9 cellular contexts compared by ENCODE assay signal in the genomic region with DNA sequence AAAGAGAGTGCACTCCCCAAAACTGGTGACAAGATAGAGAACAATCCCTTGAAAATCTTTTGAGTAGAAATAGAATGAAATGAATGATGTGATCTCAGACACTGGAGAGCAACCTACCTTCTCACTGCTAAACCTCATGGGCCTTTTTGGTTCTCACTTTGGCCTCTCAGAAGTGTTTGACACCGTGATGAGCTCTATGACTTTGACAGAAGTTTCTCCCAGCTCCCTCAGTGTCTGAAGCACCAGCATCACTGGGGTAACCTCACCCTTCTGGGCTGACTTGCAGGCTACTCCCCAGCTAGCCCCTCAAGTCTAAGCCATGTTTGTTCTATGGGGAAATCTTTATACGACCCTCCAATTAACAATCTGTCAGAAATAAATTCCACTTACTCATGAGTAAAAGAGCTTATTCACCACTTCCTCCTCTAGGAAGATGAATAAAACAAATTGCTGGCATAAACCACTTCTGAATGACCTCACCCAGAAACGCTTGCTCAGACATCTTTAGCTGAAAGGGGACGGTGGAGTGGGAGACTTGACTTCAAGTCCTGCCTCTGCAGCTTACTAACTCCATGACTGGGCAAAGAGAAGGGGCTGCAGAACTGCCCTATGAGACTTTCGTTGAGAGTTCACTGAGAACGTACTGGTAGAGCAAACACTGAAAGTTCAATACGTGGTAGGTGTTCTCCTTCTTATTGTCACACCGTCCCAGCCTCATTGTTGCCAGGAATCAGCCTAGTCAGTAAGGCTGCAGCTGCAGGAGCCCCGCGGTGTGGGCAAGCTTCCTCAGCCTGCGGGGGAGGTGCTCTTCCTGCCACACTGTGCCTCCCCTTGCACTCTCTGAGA. TPM values are rescaled to one million over a fixed set of nuclear protein-coding genes. Genes with fewer than 3 reads are reported as not detected.
DNase-seq lines count a peak whose midpoint lies in the region; ATAC-seq and TF ChIP-seq lines count a peak whose summit lies in the region.
"Had no signal": no experiment of that assay in that cellular context is flagged by ENCODE, and none has a peak within 500 bp of the region (broad histone marks: within the 10 kb centered on the region; RNA-seq: fewer than 3 reads in every experiment).

No MANE protein-coding gene starts in this region.

- H3K79me2 ChIP-seq in SK-N-SH (ENCODE audit: insufficient read depth), result no peaks in the 10 kb centered on the region

- WGBS in SK-N-SH (ENCODE audit: low lambda C conversion rate), result 5% methylated on average over 11 of the region's 11 CpGs

- H3K9me2 ChIP-seq in SK-N-SH, result no peaks in the 10 kb centered on the region

- ATAC-seq in HG02884 (IDR thresholded peaks at IDR 0.05; ENCODE audit: unreplicated experiment), result no peak

- intact Hi-C loops in tibial artery (cut with DNase I; ENCODE audit: low total_unique reads), result no loop called here

- H3K27ac ChIP-seq in SK-N-SH (ENCODE audit: low read depth in 2 of 2, low read length in 1 of 2) (no peak overlapping the region), tibial artery (no peak overlapping the region)
- H3K27ac ChIP-seq: KMS-11 had no signal

- no peak overlapping the region for H2AFZ ChIP-seq in SK-N-SH (ENCODE audit: low read depth)

- no peak overlapping the region for H3K4me3 ChIP-seq in SK-N-SH (ENCODE audit: low read depth in 2 of 2, low read length in 1 of 2)
- no peak overlapping the region for H3K4me3 ChIP-seq in epithelial cell of esophagus (ENCODE audit: low read length)
- no peak overlapping the region for H3K4me3 ChIP-seq in tibial artery

- DNase-seq in NCI-H1417 (lab: John Stamatoyannopoulos, UW) (peak in 2 of 3 experiments; percentile 24 to 48), NCI-H1417 treated with DMSO at 0.1 percent for 48 hours (lab: John Stamatoyannopoulos, UW) (no peak), SK-N-SH (no peak), epithelial cell of esophagus (ENCODE audit: low read depth) (peak; percentile 79), GOT3 (lab: John Stamatoyannopoulos, UW) (no peak), tibial artery (no peak)
- peak; percentile 29 for DNase-seq in stimulated activated CD4-positive, alpha-beta T cell treated with anti-CD3 and anti-CD28 coated beads, Interleukin-4, amount 100 ng/mL, for 24 hours

- H3K36me3 ChIP-seq in SK-N-SH (replicated peaks in 1 of 2; ENCODE audit: control insufficient read depth in 1 of 2, insufficient read depth in 2 of 2, low read length in 1 of 2) (no peaks in the 10 kb centered on the region), tibial artery (no peaks in the 10 kb centered on the region)

- H3K27me3 ChIP-seq in SK-N-SH (ENCODE audit: insufficient read depth), result peaks cover 8% of the 10 kb centered on the region; the same call in 1 of the 2 replicates
- no peaks in the 10 kb centered on the region for H3K27me3 ChIP-seq in tibial artery

- H3K9ac ChIP-seq in SK-N-SH, result no peak overlapping the region
- H3K9ac ChIP-seq: KMS-11 had no signal

- H3F3A ChIP-seq in SK-N-SH (replicated peaks; ENCODE audit: insufficient read depth), result peaks cover under 1% of the 10 kb centered on the region

- no peak for TF ChIP-seq RAD21 in SK-N-SH (IDR thresholded peaks at IDR 0.05; ENCODE audit: low read length)

- H3K4me1 ChIP-seq in SK-N-SH (ENCODE audit: control insufficient read depth in 1 of 2, insufficient read depth in 2 of 2, low read depth in 1 of 2, low read length in 1 of 2) (peaks cover 0 to 6% of the 10 kb centered on the region in 2 experiments; a peak in 1 of 4 replicates), tibial artery (peaks cover 0 to 7% (median 6%) of the 10 kb centered on the region in 4 donors)

- TF ChIP-seq CTCF in SK-N-SH (IDR thresholded peaks at IDR 0.05), result no peak
- no peak for TF ChIP-seq CTCF in epithelial cell of esophagus (IDR thresholded peaks at IDR 0.05; ENCODE audit: insufficient read depth, low read depth, low read length, missing control alignments)
- TF ChIP-seq CTCF in tibial artery (IDR thresholded peaks at IDR 0.05), result no peak

- CTCF ChIA-PET in SK-N-SH (lab: Yijun Ruan, JAX), result no interaction called here

- H3K4me2 ChIP-seq in SK-N-SH, result peak overlapping the region; percentile 22; the same call in 1 of the 2 replicates
- H3K4me2 ChIP-seq: KMS-11 had no signal

- H4K20me1 ChIP-seq in SK-N-SH (ENCODE audit: insufficient read depth), result no peaks in the 10 kb centered on the region

- POLR2A ChIA-PET in SK-N-SH (lab: Yijun Ruan, JAX), result no interaction called here

- H3K9me3 ChIP-seq in SK-N-SH (no peaks in the 10 kb centered on the region), tibial artery (no peaks in the 10 kb centered on the region)

- TF ChIP-seq EP300 in SK-N-SH (IDR thresholded peaks at IDR 0.05; ENCODE audit: borderline replicate concordance in 1 of 2, low read depth in 1 of 2, low read length in 1 of 2), result no peak

TF ChIP-seq in SK-N-SH, 30 proteins besides CTCF, POLR2A, EP300 and RAD21:
- TF ChIP-seq, protein P1, sequence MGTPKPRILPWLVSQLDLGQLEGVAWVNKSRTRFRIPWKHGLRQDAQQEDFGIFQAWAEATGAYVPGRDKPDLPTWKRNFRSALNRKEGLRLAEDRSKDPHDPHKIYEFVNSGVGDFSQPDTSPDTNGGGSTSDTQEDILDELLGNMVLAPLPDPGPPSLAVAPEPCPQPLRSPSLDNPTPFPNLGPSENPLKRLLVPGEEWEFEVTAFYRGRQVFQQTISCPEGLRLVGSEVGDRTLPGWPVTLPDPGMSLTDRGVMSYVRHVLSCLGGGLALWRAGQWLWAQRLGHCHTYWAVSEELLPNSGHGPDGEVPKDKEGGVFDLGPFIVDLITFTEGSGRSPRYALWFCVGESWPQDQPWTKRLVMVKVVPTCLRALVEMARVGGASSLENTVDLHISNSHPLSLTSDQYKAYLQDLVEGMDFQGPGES (IDR thresholded peaks at IDR 0.05; ENCODE audit: low read depth, low read length), result no peak
- no peak for TF ChIP-seq MEF2A (IDR thresholded peaks at IDR 0.05; ENCODE audit: borderline replicate concordance, low read depth)
- 0 out of 2 replicates have a peak, but pooled peaks have one; percentile 10 for TF ChIP-seq JUND (IDR thresholded peaks at IDR 0.05)
- TF ChIP-seq FOSL2 (IDR thresholded peaks at IDR 0.05; ENCODE audit: borderline replicate concordance, low read depth), result 0 out of 2 replicates have a peak, but pooled peaks have one; percentile 42

RNA-seq across cellular contexts. Expression of a gene that starts 46.5 kb away (rescaled TPM):
- polyA plus RNA-seq in SK-N-SH (2012; rRNA removed), result 0.12 and 0.47 TPM in 2 replicates
- 0.20 and 0.30 TPM in 2 replicates for polyA plus RNA-seq in SK-N-SH (2012; cell fraction: cytosol; rRNA removed)
- polyA plus RNA-seq in SK-N-SH (2012; cell fraction: nucleus; rRNA removed), result 0.37 and 0.55 TPM in 2 replicates

Comparison
In these comparisons a context has a peak if more than half of its experiments do, and no peak if none do; other contexts are left out.
1. DNase-seq: peak in NCI-H1417 (2 of 3), epithelial cell of esophagus (single experiment) and stimulated activated CD4-positive, alpha-beta T cell treated with anti-CD3 and anti-CD28 coated beads, Interleukin-4, amount 100 ng/mL, for 24 hours (single experiment); none in NCI-H1417 treated with DMSO at 0.1 percent for 48 hours (single experiment), SK-N-SH (single experiment), GOT3 (single experiment) and tibial artery (0 of 2).